Comparison of ENCODE assay signal across 9 cellular contexts in the genomic region with DNA sequence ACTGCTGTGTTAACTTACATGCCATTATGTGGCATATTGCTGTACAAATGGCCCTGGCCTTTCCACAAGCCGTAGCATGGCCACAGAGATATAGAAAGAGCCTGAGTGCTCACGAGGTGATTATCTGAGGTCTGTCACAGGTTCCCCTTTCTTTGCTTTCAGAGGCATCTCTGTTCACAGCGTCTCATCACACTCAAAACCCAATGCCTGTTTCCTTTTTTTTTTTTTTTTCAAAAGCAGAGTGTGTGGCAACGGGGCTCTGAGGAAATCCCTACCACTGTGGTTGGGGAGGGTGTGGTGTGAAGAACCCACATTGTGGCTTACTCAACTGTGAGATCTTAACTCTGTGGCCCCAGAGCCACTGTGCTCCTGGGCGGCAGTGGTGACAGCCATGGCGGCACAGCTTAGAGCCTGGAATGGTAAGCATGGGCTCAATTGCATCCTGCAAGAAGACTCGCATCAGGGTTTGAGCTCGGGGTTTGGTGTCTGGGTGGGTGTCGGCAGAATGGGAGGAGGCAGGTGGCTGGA. TPM values are rescaled to one million over a fixed set of nuclear protein-coding genes. Genes with fewer than 3 reads are reported as not detected.
A peak's percentile ranks its signal among the peaks of the same experiment; 100 is the strongest.
DNase-seq lines count a peak whose midpoint lies in the region; ATAC-seq and TF ChIP-seq lines count a peak whose summit lies in the region.
"Had no signal": no experiment of that assay in that cellular context is flagged by ENCODE, and none has a peak within 500 bp of the region (broad histone marks: within the 10 kb centered on the region; RNA-seq: fewer than 3 reads in every experiment).

No MANE protein-coding gene starts in this region.

- peak; percentile 80 for ATAC-seq in GM21423 (IDR thresholded peaks at IDR 0.05; ENCODE audit: unreplicated experiment)
- peak; percentile 69 for ATAC-seq in activated CD8-positive, alpha-beta memory T cell treated with anti-CD3 and anti-CD28 coated beads, Interleukin-2, amount 10 ng/mL, durations not matched to agents 7 days and 5 days
- peak; percentile 90 for ATAC-seq in upper lobe of right lung

- CTCF ChIA-PET in activated CD8-positive, alpha-beta memory T cell treated with anti-CD3 and anti-CD28 coated beads, Interleukin-2, amount 10 ng/mL, durations not matched to agents 7 days and 5 days (lab: Charles Lee): interaction anchor here (0.8 to 2.0 kb wide), 7 partner anchors 10 to 82 kb away, joined by 3 to 5 read pairs (median 3); no protein-coding TSS in a partner anchor

- peaks cover 23% of the 10 kb centered on the region for H3K27me3 Mint-ChIP-seq in IgD-negative memory B cell
- H3K27me3 Mint-ChIP-seq in activated CD8-positive, alpha-beta memory T cell treated with anti-CD3 and anti-CD28 coated beads, Interleukin-2, amount 10 ng/mL, durations not matched to agents 7 days and 5 days: peaks cover 43% of the 10 kb centered on the region
- no peaks in the 10 kb centered on the region for H3K27me3 Mint-ChIP-seq in mesothelial cell of epicardium (ENCODE audit: low read depth)

- no peak overlapping the region for H3K4me3 ChIP-seq in upper lobe of right lung
- no peak overlapping the region for H3K4me3 ChIP-seq in testis
- H3K4me3 ChIP-seq: pancreas had no signal

- H3K27me3 ChIP-seq in upper lobe of right lung (no peaks in the 10 kb centered on the region), testis (no peaks in the 10 kb centered on the region)

- peak; percentile 84 for DNase-seq in CD1c-positive myeloid dendritic cell (ENCODE audit: extremely low spot score)
- peak; percentile 89 for DNase-seq in activated CD8-positive, alpha-beta memory T cell treated with anti-CD3 and anti-CD28 coated beads, Interleukin-2, amount 10 ng/mL, durations not matched to agents 7 days and 5 days
- no peak for DNase-seq in mesothelial cell of epicardium (ENCODE audit: low spot score in 2 of 2, unreplicated experiment in 2 of 2)
- DNase-seq in upper lobe of right lung: peak; percentile 67
- DNase-seq in testis: no peak
- no peak for DNase-seq in foreskin melanocyte

- WGBS in testis, 2 donors: 83 to 89% methylated on average over 7 to 9 of the region's 9 CpGs

- H3K27ac ChIP-seq in upper lobe of right lung (peak overlapping the region; percentile 24), testis (no peak overlapping the region)
- H3K27ac ChIP-seq: pancreas had no signal

- intact Hi-C loops in upper lobe of right lung (cut with DNase I): no loop called here
- intact Hi-C loops in testis (cut with DNase I; ENCODE audit: low total_unique reads): no loop called here

- H3K27ac Mint-ChIP-seq in IgD-negative memory B cell: peak overlapping the region; percentile 90 to 96 (median 94)
- H3K27ac Mint-ChIP-seq in activated CD8-positive, alpha-beta memory T cell treated with anti-CD3 and anti-CD28 coated beads, Interleukin-2, amount 10 ng/mL, durations not matched to agents 7 days and 5 days: peak overlapping the region; percentile 82
- peak overlapping the region; percentile 30 for H3K27ac Mint-ChIP-seq in mesothelial cell of epicardium

- TF ChIP-seq CTCF in mesothelial cell of epicardium (IDR thresholded peaks at IDR 0.05; ENCODE audit: unreplicated experiment) (no peak), upper lobe of right lung (IDR thresholded peaks at IDR 0.05) (no peak), testis (IDR thresholded peaks at IDR 0.05) (no peak)

- H3K9me3 ChIP-seq in upper lobe of right lung (no peaks in the 10 kb centered on the region), testis (no peaks in the 10 kb centered on the region)
- H3K9me3 ChIP-seq: pancreas had no signal

- H3K4me3 Mint-ChIP-seq in IgD-negative memory B cell (peak overlapping the region; percentile 4 to 93 (median 62)), mesothelial cell of epicardium (no peak overlapping the region)
- H3K4me3 Mint-ChIP-seq in activated CD8-positive, alpha-beta memory T cell treated with anti-CD3 and anti-CD28 coated beads, Interleukin-2, amount 10 ng/mL, durations not matched to agents 7 days and 5 days: peak overlapping the region; percentile 69

- H3K36me3 Mint-ChIP-seq in IgD-negative memory B cell (no peaks in the 10 kb centered on the region), mesothelial cell of epicardium (peaks cover 2% of the 10 kb centered on the region)
- H3K36me3 Mint-ChIP-seq in activated CD8-positive, alpha-beta memory T cell treated with anti-CD3 and anti-CD28 coated beads, Interleukin-2, amount 10 ng/mL, durations not matched to agents 7 days and 5 days: no peaks in the 10 kb centered on the region

- H3K36me3 ChIP-seq in upper lobe of right lung: no peaks in the 10 kb centered on the region
- no peaks in the 10 kb centered on the region for H3K36me3 ChIP-seq in testis (ENCODE audit: low read depth, missing control alignments)
- H3K36me3 ChIP-seq: pancreas had no signal

- peaks cover 24 to 42% (median 32%) of the 10 kb centered on the region in 3 donors for H3K4me1 Mint-ChIP-seq in IgD-negative memory B cell
- H3K4me1 Mint-ChIP-seq in activated CD8-positive, alpha-beta memory T cell treated with anti-CD3 and anti-CD28 coated beads, Interleukin-2, amount 10 ng/mL, durations not matched to agents 7 days and 5 days: peaks cover 49% of the 10 kb centered on the region
- peaks cover 16% of the 10 kb centered on the region for H3K4me1 Mint-ChIP-seq in mesothelial cell of epicardium

- H3K9me3 Mint-ChIP-seq in IgD-negative memory B cell: no peaks in the 10 kb centered on the region
- no peaks in the 10 kb centered on the region for H3K9me3 Mint-ChIP-seq in activated CD8-positive, alpha-beta memory T cell treated with anti-CD3 and anti-CD28 coated beads, Interleukin-2, amount 10 ng/mL, durations not matched to agents 7 days and 5 days (ENCODE audit: low read depth)
- H3K9me3 Mint-ChIP-seq in mesothelial cell of epicardium: peaks cover 18% of the 10 kb centered on the region

- TF ChIP-seq POLR2A in testis (IDR thresholded peaks at IDR 0.05): no peak

- H3K4me1 ChIP-seq in upper lobe of right lung: peaks cover 14% of the 10 kb centered on the region
- H3K4me1 ChIP-seq in testis: no peaks in the 10 kb centered on the region
- H3K4me1 ChIP-seq: pancreas had no signal

RNA-seq across cellular contexts. Expression of a gene that starts 30.8 kb away (rescaled TPM):
- polyA plus RNA-seq in IgD-negative memory B cell (not detected), testis (ENCODE audit: insufficient read depth, low read depth, low replicate concordance) (18.0 TPM)
- total RNA-seq in activated CD8-positive, alpha-beta memory T cell treated with anti-CD3 and anti-CD28 coated beads, Interleukin-2, amount 10 ng/mL, durations not matched to agents 7 days and 5 days: under 1 TPM; 0.14 to 0.20 TPM
- total RNA-seq in mesothelial cell of epicardium (36.1 to 37.5 TPM (median 36.4 TPM) in 3 replicates), upper lobe of right lung (9.2 TPM), testis (10 to 100 TPM; 25.4 to 25.6 TPM)

Comparison
In these comparisons a context has a peak if more than half of its experiments do, and no peak if none do; other contexts are left out.
1. DNase-seq: peak in CD1c-positive myeloid dendritic cell (single experiment), activated CD8-positive, alpha-beta memory T cell treated with anti-CD3 and anti-CD28 coated beads, Interleukin-2, amount 10 ng/mL, durations not matched to agents 7 days and 5 days (single experiment) and upper lobe of right lung (single experiment); none in mesothelial cell of epicardium (0 of 2), testis (single experiment) and foreskin melanocyte (single experiment).
2. H3K27ac Mint-ChIP-seq: peak in every context shown above with its lines; median percentile 94 in IgD-negative memory B cell; 82 in activated CD8-positive, alpha-beta memory T cell treated with anti-CD3 and anti-CD28 coated beads, Interleukin-2, amount 10 ng/mL, durations not matched to agents 7 days and 5 days; 30 in mesothelial cell of epicardium.
3. Peak in every context shown above with its lines, with median percentiles within 50 percentile points of each other: ATAC-seq.